1 cellular context compared by ENCODE assay signal in the genomic region with DNA sequence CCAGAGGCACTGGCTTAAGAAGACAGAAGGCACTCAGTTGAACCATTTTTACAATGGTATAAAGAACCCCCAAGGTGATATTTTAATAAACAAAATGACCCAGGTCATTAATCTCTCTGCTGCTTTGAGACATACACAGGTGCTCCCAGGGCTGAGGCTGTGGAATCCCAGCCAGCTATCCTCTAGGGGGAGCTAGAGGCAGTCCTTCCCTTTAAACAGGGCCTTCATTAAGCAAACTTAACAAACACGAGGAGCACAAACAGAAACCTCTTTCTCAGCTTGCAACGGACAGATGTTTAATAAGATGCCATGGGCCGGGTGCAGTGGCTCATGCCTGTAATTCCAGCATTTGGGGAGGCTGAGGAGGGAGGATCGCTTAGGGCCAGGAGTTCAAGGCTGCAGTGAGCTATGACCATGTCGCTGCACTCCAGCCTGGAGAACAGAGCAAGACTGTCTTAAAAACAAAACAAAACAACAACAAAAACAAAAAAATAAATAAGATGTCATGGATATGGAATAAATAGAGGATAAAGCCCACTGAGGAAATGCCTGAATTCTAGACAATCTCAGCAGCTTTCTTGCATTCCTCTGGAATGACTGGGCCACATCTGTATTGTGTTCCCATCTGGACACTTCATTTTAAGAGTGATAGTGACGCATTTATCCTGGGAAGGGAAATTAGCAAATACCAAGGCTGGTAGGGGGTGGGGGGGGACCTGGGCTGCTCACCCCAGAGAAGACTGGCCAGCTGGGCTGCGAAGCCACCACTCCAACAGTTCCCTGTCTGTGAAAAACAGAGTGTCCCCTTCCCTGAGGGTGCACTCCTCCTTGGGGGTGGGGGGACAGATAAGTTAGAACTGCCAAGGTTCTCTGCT.
TF ChIP-seq lines count a peak whose summit lies in the region.

No MANE protein-coding gene starts in this region.

TF ChIP-seq in H1, 55 proteins besides CTCF, POLR2A, EP300 and RAD21:
- TF ChIP-seq CEBPB (IDR thresholded peaks at IDR 0.05; ENCODE audit: low read depth, low read length), result no peak
- TF ChIP-seq TEAD4 (IDR thresholded peaks at IDR 0.05; ENCODE audit: low read depth, low read length), result 0 out of 2 replicates have a peak, but pooled peaks have one; percentile 39
